ENCODE assay signal across 16 cellular contexts in the genomic region with DNA sequence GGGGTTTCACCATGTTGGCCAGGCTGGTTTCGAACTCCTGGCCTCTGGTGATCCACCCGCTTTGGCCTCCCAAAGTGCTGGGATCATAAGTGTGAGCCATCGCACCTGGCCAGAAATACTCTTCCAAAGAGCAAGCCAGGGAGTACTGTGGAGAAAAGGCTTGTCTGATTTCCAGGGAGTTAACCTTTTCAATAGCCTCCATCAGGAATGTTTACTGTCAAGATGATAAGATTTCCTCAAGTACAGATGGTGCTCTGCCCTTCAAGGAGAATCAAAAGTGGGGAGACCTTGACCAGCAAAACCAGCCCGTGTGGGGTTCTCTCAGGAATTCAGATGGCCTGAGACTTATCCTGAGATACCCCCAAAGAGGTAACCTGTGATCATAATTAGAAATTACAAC.
A peak's percentile ranks its signal among the peaks of the same experiment; 100 is the strongest.
DNase-seq lines count a peak whose midpoint lies in the region; ATAC-seq and TF ChIP-seq lines count a peak whose summit lies in the region.
"Had no signal": no experiment of that assay in that cellular context is flagged by ENCODE, and none has a peak within 500 bp of the region (broad histone marks: within the 10 kb centered on the region; RNA-seq: fewer than 3 reads in every experiment).

No MANE protein-coding gene starts in this region.

- no peak overlapping the region for H3K27ac ChIP-seq in IMR-90 (ENCODE audit: insufficient read depth, low read length)
- peak overlapping the region; percentile 69 for H3K27ac ChIP-seq in OCI-LY3 (ENCODE audit: low read length)
- H3K27ac ChIP-seq in left lung = peak overlapping the region; percentile 54 to 95
- H3K27ac ChIP-seq in suprapubic skin = peak overlapping the region; percentile 63
- H3K27ac ChIP-seq: foreskin keratinocyte, right lobe of liver, SJSA1, testis had no signal

- intact Hi-C loops in IMR-90 (cut with micrococcal nuclease) = loop anchor here (5.0 kb wide), 1 partner anchor 71 kb away; no protein-coding TSS in a partner anchor
- intact Hi-C loops in left lung (cut with DNase I) = no loop called here

- no peak overlapping the region for H3K4me3 ChIP-seq in IMR-90 (ENCODE audit: insufficient read depth, low read depth, low read length)
- 0 out of 2 replicates have a peak overlapping the region, but pooled peaks have one; percentile 15 for H3K4me3 ChIP-seq in OCI-LY3 (ENCODE audit: low read length)
- no peak overlapping the region for H3K4me3 ChIP-seq in left lung
- no peak overlapping the region for H3K4me3 ChIP-seq in suprapubic skin
- H3K4me3 ChIP-seq: right lobe of liver, SJSA1, testis had no signal

- no peak overlapping the region for H4K8ac ChIP-seq in IMR-90 (ENCODE audit: low read depth in 2 of 2, low read length in 2 of 2)

- TF ChIP-seq POLR2A in IMR-90 (IDR thresholded peaks at IDR 0.05; ENCODE audit: low read depth, low read length) = no peak
- no peak for TF ChIP-seq POLR2A in suprapubic skin (IDR thresholded peaks at IDR 0.05)

- no peak overlapping the region for H2BK5ac ChIP-seq in IMR-90 (ENCODE audit: low read depth, low read length, poor library complexity, severe bottlenecking)

- H3K9ac ChIP-seq in IMR-90 (ENCODE audit: low read depth, low read length) = no peak overlapping the region
- peak overlapping the region; percentile 56 for H3K9ac ChIP-seq in OCI-LY3 (ENCODE audit: low read length)

- no peak overlapping the region for H3K4me2 ChIP-seq in IMR-90 (ENCODE audit: low read depth, low read length)
- H3K4me2 ChIP-seq in OCI-LY3 (ENCODE audit: low read length) = peak overlapping the region; percentile 84

- CTCF ChIA-PET in IMR-90 (lab: Yijun Ruan, JAX) = interaction anchor here (0.5 to 1.9 kb wide), 2 partner anchors 9 to 22 kb away, joined by 3 to 5 read pairs; no protein-coding TSS in a partner anchor

- no peak overlapping the region for H2AK9ac ChIP-seq in IMR-90 (replicated peaks; ENCODE audit: low read depth, low read length, poor library complexity)

- H3K27me3 ChIP-seq in IMR-90 (ENCODE audit: control insufficient read depth, insufficient read depth, low read length) = no peaks in the 10 kb centered on the region
- H3K27me3 ChIP-seq in OCI-LY3 (ENCODE audit: low read depth, low read length) = no peaks in the 10 kb centered on the region
- no peaks in the 10 kb centered on the region for H3K27me3 ChIP-seq in left lung
- H3K27me3 ChIP-seq in suprapubic skin = no peaks in the 10 kb centered on the region
- H3K27me3 ChIP-seq: BE2C, right lobe of liver, SJSA1, testis had no signal

- WGBS in IMR-90 (ENCODE audit: extremely low coverage in 2 of 2, insufficient read length in 1 of 2), 2 experiments = no CpG with 5 or more reads among the region's 4 CpGs
- WGBS in suprapubic skin = 95% methylated on average over 4 of the region's 4 CpGs

- POLR2A ChIA-PET in IMR-90 (lab: Charles Lee; ENCODE audit: unreplicated experiment) = interaction anchor here (0.5 to 0.6 kb wide), 4 partner anchors 9 to 1331 kb away, joined by 4 to 9 read pairs (median 7); a partner anchor contains a TSS

- no peak overlapping the region for H3K56ac ChIP-seq in IMR-90 (ENCODE audit: extremely low read depth, insufficient read depth, low read length)

- no peak overlapping the region for H3K18ac ChIP-seq in IMR-90 (ENCODE audit: low read depth, low read length)

- peaks cover 10% of the 10 kb centered on the region for H3K9me1 ChIP-seq in IMR-90 (ENCODE audit: insufficient read depth, low read length)

- H4K5ac ChIP-seq in IMR-90 (ENCODE audit: low read depth, low read length) = no peak overlapping the region

- H2AFZ ChIP-seq in IMR-90 (replicated peaks; ENCODE audit: low read length, poor library complexity) (no peak overlapping the region), OCI-LY3 (ENCODE audit: low read depth, low read length) (0 out of 2 replicates have a peak overlapping the region, but pooled peaks have one; percentile 19)

- H3K4ac ChIP-seq in IMR-90 (ENCODE audit: low read depth, low read length) = no peak overlapping the region

- no peak for DNase-seq in IMR-90
- no peak for DNase-seq in left lung
- no peak for DNase-seq in suprapubic skin (ENCODE audit: low spot score in 2 of 2)
- DNase-seq in NCI-H1694 (lab: John Stamatoyannopoulos, UW) = no peak
- no peak for DNase-seq in NCI-H2196 (lab: John Stamatoyannopoulos, UW; ENCODE audit: unreplicated experiment)
- no peak for DNase-seq in DMS79 (lab: John Stamatoyannopoulos, UW)
- DNase-seq: aorta; foreskin keratinocyte; KG1; left cardiac atrium; right lobe of liver; stimulated activated CD4-positive, alpha-beta T cell treated with anti-CD3 and anti-CD28 coated beads, Interleukin-2, amount 100 ng/mL, for 48 hours had no signal

- dilution Hi-C loops in IMR-90 (cut with HindIII; ENCODE audit: low sequenced_read_pairs, unreplicated experiment) = no loop called here

- no peaks in the 10 kb centered on the region for H3K79me2 ChIP-seq in OCI-LY3 (ENCODE audit: low read length)

- TF ChIP-seq EP300 in suprapubic skin (IDR thresholded peaks at IDR 0.05) = no peak

- H3K4me1 ChIP-seq in IMR-90 (ENCODE audit: control insufficient read depth, insufficient read depth, low read length) = peaks cover 22% of the 10 kb centered on the region
- peaks cover 52% of the 10 kb centered on the region for H3K4me1 ChIP-seq in OCI-LY3 (ENCODE audit: low read length)
- H3K4me1 ChIP-seq in left lung = peaks cover 66 to 100% of the 10 kb centered on the region in 2 donors
- peaks cover 92% of the 10 kb centered on the region for H3K4me1 ChIP-seq in suprapubic skin
- H3K4me1 ChIP-seq: foreskin keratinocyte, SJSA1 had no signal

- no peaks in the 10 kb centered on the region for H3K36me3 ChIP-seq in IMR-90 (ENCODE audit: control insufficient read depth, insufficient read depth, low read length)
- H3K36me3 ChIP-seq in OCI-LY3 (replicated peaks; ENCODE audit: low read depth, low read length) = no peaks in the 10 kb centered on the region
- no peaks in the 10 kb centered on the region for H3K36me3 ChIP-seq in left lung
- H3K36me3 ChIP-seq in suprapubic skin = no peaks in the 10 kb centered on the region
- H3K36me3 ChIP-seq: BE2C, right lobe of liver, SJSA1 had no signal

- BruUV-seq in IMR-90 (replicated peaks; lab: Mats Ljungman, UMichigan) = no TSS peak

- no peak overlapping the region for H3K23ac ChIP-seq in IMR-90 (ENCODE audit: low read depth, low read length)

- no peak for TF ChIP-seq RAD21 in IMR-90 (IDR thresholded peaks at IDR 0.05; ENCODE audit: low read length)

- no peak for TF ChIP-seq CTCF in IMR-90 (conservative IDR thresholded peaks at IDR 0.05; ENCODE audit: low read depth, low read length)
- TF ChIP-seq CTCF in OCI-LY3 (IDR thresholded peaks at IDR 0.05; ENCODE audit: low read depth, low read length) = no peak
- TF ChIP-seq CTCF in left lung (IDR thresholded peaks at IDR 0.05) = no peak
- TF ChIP-seq CTCF in suprapubic skin (IDR thresholded peaks at IDR 0.05) = no peak

- peaks cover 0 to 4% of the 10 kb centered on the region in 2 experiments; a peak in 1 of 4 replicates for H3K79me1 ChIP-seq in IMR-90 (ENCODE audit: low read depth in 1 of 2, low read length in 2 of 2)

- no peak overlapping the region for H3K14ac ChIP-seq in IMR-90 (replicated peaks; ENCODE audit: low read depth, low read length)

- no peaks in the 10 kb centered on the region for H3K9me3 ChIP-seq in IMR-90 (ENCODE audit: control insufficient read depth, insufficient read depth, low read length)
- H3K9me3 ChIP-seq in OCI-LY3 (ENCODE audit: insufficient read depth, low read length) = no peaks in the 10 kb centered on the region
- H3K9me3 ChIP-seq in left lung = no peaks in the 10 kb centered on the region
- no peaks in the 10 kb centered on the region for H3K9me3 ChIP-seq in suprapubic skin
- H3K9me3 ChIP-seq: BE2C, right lobe of liver, SJSA1, testis had no signal

- ATAC-seq in IMR-90 (ENCODE audit: low read depth) (no peak), left lung (no peak)

- no peak overlapping the region for H2BK120ac ChIP-seq in IMR-90 (ENCODE audit: low read depth, low read length)

- peak overlapping the region; percentile 48; the same call in 1 of the 2 replicates for H2AK5ac ChIP-seq in IMR-90 (ENCODE audit: low read depth, low read length)

- no peak overlapping the region for H2BK15ac ChIP-seq in IMR-90 (ENCODE audit: low read depth, low read length)

- H4K20me1 ChIP-seq in IMR-90 (ENCODE audit: insufficient read depth, low read length) (no peaks in the 10 kb centered on the region), OCI-LY3 (ENCODE audit: insufficient read depth, low read length) (no peaks in the 10 kb centered on the region)

- H4K91ac ChIP-seq in IMR-90 (ENCODE audit: insufficient read depth, low read depth, low read length) = peak overlapping the region; percentile 13; the same call in 1 of the 2 replicates

- no peak overlapping the region for H2BK20ac ChIP-seq in IMR-90 (ENCODE audit: low read depth, low read length)

- in situ Hi-C loops in IMR-90 (cut with MboI; ENCODE audit: low sequenced_read_pairs) = no loop called here

TF ChIP-seq in IMR-90, 13 proteins besides CTCF, POLR2A, EP300 and RAD21:
- TF ChIP-seq CEBPB (IDR thresholded peaks at IDR 0.05; ENCODE audit: low read depth, low read length) (no peak), MAZ (IDR thresholded peaks at IDR 0.05; ENCODE audit: borderline replicate concordance, low read depth, low read length) (no peak), MAFK (IDR thresholded peaks at IDR 0.05; ENCODE audit: low read depth, low read length) (no peak), NFE2L2 (IDR thresholded peaks at IDR 0.05; ENCODE audit: low read depth, low read length) (no peak), SMC3 (IDR thresholded peaks at IDR 0.05; ENCODE audit: low read depth, low read length) (no peak), RCOR1 (IDR thresholded peaks at IDR 0.05; ENCODE audit: insufficient replicate concordance, low read length) (no peak), CHD1 (IDR thresholded peaks at IDR 0.05; ENCODE audit: low read depth, low read length) (no peak)
- TF ChIP-seq, protein P1, sequence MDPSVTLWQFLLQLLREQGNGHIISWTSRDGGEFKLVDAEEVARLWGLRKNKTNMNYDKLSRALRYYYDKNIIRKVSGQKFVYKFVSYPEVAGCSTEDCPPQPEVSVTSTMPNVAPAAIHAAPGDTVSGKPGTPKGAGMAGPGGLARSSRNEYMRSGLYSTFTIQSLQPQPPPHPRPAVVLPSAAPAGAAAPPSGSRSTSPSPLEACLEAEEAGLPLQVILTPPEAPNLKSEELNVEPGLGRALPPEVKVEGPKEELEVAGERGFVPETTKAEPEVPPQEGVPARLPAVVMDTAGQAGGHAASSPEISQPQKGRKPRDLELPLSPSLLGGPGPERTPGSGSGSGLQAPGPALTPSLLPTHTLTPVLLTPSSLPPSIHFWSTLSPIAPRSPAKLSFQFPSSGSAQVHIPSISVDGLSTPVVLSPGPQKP (IDR thresholded peaks at IDR 0.05; ENCODE audit: borderline replicate concordance, low read depth, low read length) = no peak
- TF ChIP-seq, protein P2, sequence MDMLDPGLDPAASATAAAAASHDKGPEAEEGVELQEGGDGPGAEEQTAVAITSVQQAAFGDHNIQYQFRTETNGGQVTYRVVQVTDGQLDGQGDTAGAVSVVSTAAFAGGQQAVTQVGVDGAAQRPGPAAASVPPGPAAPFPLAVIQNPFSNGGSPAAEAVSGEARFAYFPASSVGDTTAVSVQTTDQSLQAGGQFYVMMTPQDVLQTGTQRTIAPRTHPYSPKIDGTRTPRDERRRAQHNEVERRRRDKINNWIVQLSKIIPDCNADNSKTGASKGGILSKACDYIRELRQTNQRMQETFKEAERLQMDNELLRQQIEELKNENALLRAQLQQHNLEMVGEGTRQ (IDR thresholded peaks at IDR 0.05; ENCODE audit: low read depth, low read length) = no peak
